Comparison of ENCODE assay signal across 8 cellular contexts in the genomic region with DNA sequence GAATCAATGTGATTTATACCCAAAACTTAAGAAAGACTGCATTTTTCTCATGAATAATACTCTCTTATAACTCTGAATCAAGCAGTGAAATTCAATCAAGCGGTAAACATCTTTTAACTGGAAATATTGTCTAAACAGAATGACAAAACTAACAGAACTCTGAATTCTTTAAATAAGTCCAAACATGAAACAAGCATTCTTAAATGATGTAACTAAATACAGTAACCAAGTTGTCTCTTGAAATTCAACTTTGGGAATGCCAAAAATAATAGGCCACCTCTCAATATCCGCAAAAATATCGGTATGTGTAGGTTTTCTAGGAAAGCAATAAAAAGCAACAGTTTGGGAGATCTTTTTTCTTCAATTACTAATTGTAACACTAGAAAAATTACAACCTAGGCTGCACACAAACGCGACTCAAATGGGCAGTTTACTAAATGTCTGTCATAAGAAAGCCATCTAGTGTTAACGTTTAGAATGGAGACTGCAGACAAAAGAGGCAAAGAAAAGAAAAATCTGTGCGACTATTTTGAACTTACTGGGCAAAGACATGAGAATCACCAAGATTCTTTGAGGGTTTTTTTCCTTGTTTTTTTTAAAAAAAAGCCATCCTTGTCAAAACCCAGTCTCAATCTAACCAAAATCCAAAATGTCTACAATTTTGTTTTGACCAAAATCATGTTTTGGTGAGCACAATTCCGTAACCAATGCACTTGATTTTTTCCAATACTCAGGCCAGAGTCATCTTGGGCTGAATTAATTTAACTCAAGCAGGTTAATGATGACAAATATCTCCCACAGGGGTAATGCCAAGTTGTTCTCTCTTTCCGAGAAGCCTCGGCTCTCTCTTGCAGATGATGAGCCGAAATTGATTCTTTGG. TPM values are rescaled to one million over a fixed set of nuclear protein-coding genes. Genes with fewer than 3 reads are reported as not detected.
DNase-seq lines count a peak whose midpoint lies in the region; ATAC-seq and TF ChIP-seq lines count a peak whose summit lies in the region.

No MANE protein-coding gene starts in this region.

- peak overlapping the region; percentile 95 for H3K27ac Mint-ChIP-seq in mesothelial cell of epicardium

- H3K4me3 ChIP-seq in PC-9 (no peak overlapping the region), vagina (peak overlapping the region; percentile 88 to 89)

- no peak overlapping the region for H2AFZ ChIP-seq in PC-9

- CTCF ChIA-PET in PC-9 (lab: Charles Lee), result interaction anchor here (0.6 kb wide), 1 partner anchor 21 kb away, joined by 3 read pairs; no protein-coding TSS in a partner anchor

- H3F3A ChIP-seq in PC-9 (ENCODE audit: insufficient read depth, low read depth), result peaks cover 18% of the 10 kb centered on the region

- no peaks in the 10 kb centered on the region for H3K9me2 ChIP-seq in PC-9 (ENCODE audit: insufficient read depth)

- H3K9ac ChIP-seq in ES-I3 (ENCODE audit: low read depth, low read length), result peak overlapping the region; percentile 71; the same call in 1 of the 2 replicates

- no peaks in the 10 kb centered on the region for H3K27me3 ChIP-seq in PC-9 (ENCODE audit: insufficient read depth, low read depth)
- H3K27me3 ChIP-seq in vagina, result no peaks in the 10 kb centered on the region

- H3K79me2 ChIP-seq in PC-9 (ENCODE audit: low read depth), result no peaks in the 10 kb centered on the region

- H3K36me3 ChIP-seq in ES-I3 (ENCODE audit: insufficient read depth, low read length), result no peaks in the 10 kb centered on the region
- no peaks in the 10 kb centered on the region for H3K36me3 ChIP-seq in PC-9 (ENCODE audit: low read depth)
- no peaks in the 10 kb centered on the region for H3K36me3 ChIP-seq in vagina

- no peak for TF ChIP-seq POLR2A in vagina (IDR thresholded peaks at IDR 0.05)

- peaks cover 60% of the 10 kb centered on the region for H3K4me1 Mint-ChIP-seq in mesothelial cell of epicardium

- H3K27me3 Mint-ChIP-seq in mesothelial cell of epicardium (ENCODE audit: low read depth), result peaks cover 4% of the 10 kb centered on the region

- TF ChIP-seq CTCF in 22Rv1 (IDR thresholded peaks at IDR 0.05) (peak; percentile 17; the same call in 1 of the 2 replicates), PC-9 (conservative IDR thresholded peaks at IDR 0.05) (no peak), mesothelial cell of epicardium (IDR thresholded peaks at IDR 0.05; ENCODE audit: unreplicated experiment) (no peak), vagina (IDR thresholded peaks at IDR 0.05) (peak in 1 of 3 experiments; percentile 24)

- no TSS peak for BruUV-seq in PC-9 (replicated peaks; lab: Mats Ljungman, UMichigan)

- peak overlapping the region; percentile 98 for H3K4me3 Mint-ChIP-seq in mesothelial cell of epicardium

- H4K20me1 ChIP-seq in PC-9 (ENCODE audit: insufficient read depth), result no peaks in the 10 kb centered on the region

- DNase-seq in PC-9 (no peak), dedifferentiated amniotic fluid mesenchymal stem cell (ENCODE audit: extremely low spot score) (peak; percentile 80), mesothelial cell of epicardium (ENCODE audit: low spot score in 2 of 2, unreplicated experiment in 2 of 2) (no peak), vagina (ENCODE audit: extremely low spot score in 2 of 2) (no peak)

- H3K27ac ChIP-seq in 22Rv1 (peak overlapping the region; percentile 67; the same call in 1 of the 2 replicates), PC-9 (no peak overlapping the region), vagina (peak overlapping the region; percentile 84)

- H3K4me2 ChIP-seq in PC-9, result peak overlapping the region; percentile 28; the same call in 1 of the 2 replicates

- no peaks in the 10 kb centered on the region for H3K36me3 Mint-ChIP-seq in mesothelial cell of epicardium

- POLR2A ChIA-PET in PC-9 (lab: Charles Lee; ENCODE audit: unreplicated experiment), result no interaction called here

- no peaks in the 10 kb centered on the region for H3K9me3 Mint-ChIP-seq in mesothelial cell of epicardium

- ATAC-seq in GM18511 (IDR thresholded peaks at IDR 0.05; ENCODE audit: unreplicated experiment) (no peak), GM18498 (IDR thresholded peaks at IDR 0.05; ENCODE audit: unreplicated experiment) (no peak)

- intact Hi-C loops in PC-9 (cut with micrococcal nuclease; ENCODE audit: unreplicated experiment), result no loop called here
- intact Hi-C loops in vagina (cut with DNase I), result loop anchor here (10.0 kb wide), 1 partner anchor 764 kb away; no protein-coding TSS in a partner anchor

- peaks cover 21% of the 10 kb centered on the region for H3K4me1 ChIP-seq in ES-I3 (ENCODE audit: insufficient read depth, low read length)
- H3K4me1 ChIP-seq in PC-9 (replicated peaks; ENCODE audit: insufficient read depth), result peaks cover 20% of the 10 kb centered on the region
- peaks cover 32% of the 10 kb centered on the region for H3K4me1 ChIP-seq in vagina

- no peaks in the 10 kb centered on the region for H3K9me3 ChIP-seq in ES-I3 (ENCODE audit: control insufficient read depth, insufficient read depth, low read length)
- no peaks in the 10 kb centered on the region for H3K9me3 ChIP-seq in PC-9 (ENCODE audit: insufficient read depth, low read depth)
- no peaks in the 10 kb centered on the region for H3K9me3 ChIP-seq in vagina

RNA-seq across cellular contexts. Expression of a gene that starts 1.4 kb away (rescaled TPM):
- total RNA-seq in PC-9 (2021), result not detected in 2 replicates
- 78.7 to 82.0 TPM (median 81.4 TPM) in 3 replicates for total RNA-seq in mesothelial cell of epicardium
- total RNA-seq in vagina, result 48.9 TPM

Comparison
In these comparisons a context has a peak if more than half of its experiments do, and no peak if none do; other contexts are left out.
1. RNA of a gene that starts 1.4 kb away (total RNA-seq): 78.7 to 82.0 TPM in mesothelial cell of epicardium and 48.9 TPM in vagina (single experiment); not detected in PC-9; every median in the first group is over 10 times any median in the second.